20 cellular contexts compared by ENCODE assay signal in the genomic region with DNA sequence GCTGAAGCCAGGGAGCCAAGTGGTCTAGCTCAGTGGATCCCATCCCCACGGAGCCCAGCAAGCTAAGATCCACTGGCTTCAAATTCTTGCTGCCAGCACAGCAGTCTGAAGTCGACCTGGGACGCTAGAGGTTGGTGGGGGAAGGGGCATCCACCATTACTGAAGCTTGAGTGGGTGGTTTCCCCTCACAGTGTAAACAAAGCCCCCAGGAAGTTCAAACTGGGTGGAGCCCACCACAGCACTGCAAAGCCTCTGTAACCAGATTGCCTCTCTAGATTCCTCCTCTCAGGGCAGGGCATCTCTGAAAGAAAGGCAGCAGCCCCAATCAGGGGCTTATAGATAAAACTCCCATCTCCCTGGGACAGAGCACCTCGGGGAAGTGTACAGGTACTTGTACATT. TPM values are rescaled to one million over a fixed set of nuclear protein-coding genes. Genes with fewer than 3 reads are reported as not detected.
"Had no signal": no experiment of that assay in that cellular context is flagged by ENCODE, and none has a peak within 500 bp of the region (broad histone marks: within the 10 kb centered on the region; RNA-seq: fewer than 3 reads in every experiment).

No MANE protein-coding gene starts in this region.

RNA-seq across cellular contexts. Expression of gene TEX51, which starts 58.1 kb away (rescaled TPM):
- total RNA-seq: activated CD4-positive, alpha-beta memory T cell treated with anti-CD3 and anti-CD28 coated beads, Interleukin-2, amount 10 ng/mL, durations not matched to agents 7 days and 5 days; activated CD4-positive, alpha-beta T cell treated with anti-CD3 and anti-CD28 coated beads for 36 hours; activated CD4-positive, alpha-beta T cell treated with anti-CD3 and anti-CD28 coated beads, Interleukin-2, amount 10 ng/mL, durations not matched to agents 7 days and 5 days; activated CD8-positive, alpha-beta memory T cell treated with anti-CD3 and anti-CD28 coated beads, Interleukin-2, amount 10 ng/mL, durations not matched to agents 7 days and 5 days; activated CD8-positive, alpha-beta T cell treated with anti-CD3 and anti-CD28 coated beads, Interleukin-2, amount 10 ng/mL, durations not matched to agents 7 days and 5 days; activated naive CD4-positive, alpha-beta T cell treated with anti-CD3 and anti-CD28 coated beads for 36 hours; activated naive CD4-positive, alpha-beta T cell treated with anti-CD3 and anti-CD28 coated beads, Interleukin-2, amount 50 U/mL, for 72 hours; activated naive CD8-positive, alpha-beta T cell treated with anti-CD3 and anti-CD28 coated beads for 36 hours; activated T-helper 2 cell treated with anti-CD3 and anti-CD28 coated beads, Interferon-gamma antibody, Interleukin-2, Interleukin-4, amounts not matched to agents 10 μg/mL and 5 μg/mL and 100 μg/mL, durations not matched to agents 14 hours and 24 hours and 36 hours; adrenal gland; aorta; astrocyte; body of pancreas; breast epithelium; cardiac septum; T-cell; T-helper 1 cell treated with Interleukin-12 subunit alpha and Interleukin-12 subunit beta and Interleukin-4 antibody, amounts not matched to agents 30 ng/mL and 1 ng/mL, for 36 hours; T-helper 17 cell; T-helper 2 cell treated with Interferon-gamma antibody and Interleukin-4, amounts not matched to agents 100 ng/mL and 5 ng/mL, for 36 hours; WTC11 had no signal
- polyA plus RNA-seq: adrenal gland, aorta had no signal
